Comparison of ENCODE assay signal across 8 cellular contexts in genomic region chr7:140640727-140641531, GRCh38. TPM values are rescaled to one million over a fixed set of nuclear protein-coding genes. Genes with fewer than 3 reads are reported as not detected.
A peak's percentile ranks its signal among the peaks of the same experiment; 100 is the strongest.
DNase-seq lines count a peak whose midpoint lies in the region; ATAC-seq and TF ChIP-seq lines count a peak whose summit lies in the region.

A gene with protein sequence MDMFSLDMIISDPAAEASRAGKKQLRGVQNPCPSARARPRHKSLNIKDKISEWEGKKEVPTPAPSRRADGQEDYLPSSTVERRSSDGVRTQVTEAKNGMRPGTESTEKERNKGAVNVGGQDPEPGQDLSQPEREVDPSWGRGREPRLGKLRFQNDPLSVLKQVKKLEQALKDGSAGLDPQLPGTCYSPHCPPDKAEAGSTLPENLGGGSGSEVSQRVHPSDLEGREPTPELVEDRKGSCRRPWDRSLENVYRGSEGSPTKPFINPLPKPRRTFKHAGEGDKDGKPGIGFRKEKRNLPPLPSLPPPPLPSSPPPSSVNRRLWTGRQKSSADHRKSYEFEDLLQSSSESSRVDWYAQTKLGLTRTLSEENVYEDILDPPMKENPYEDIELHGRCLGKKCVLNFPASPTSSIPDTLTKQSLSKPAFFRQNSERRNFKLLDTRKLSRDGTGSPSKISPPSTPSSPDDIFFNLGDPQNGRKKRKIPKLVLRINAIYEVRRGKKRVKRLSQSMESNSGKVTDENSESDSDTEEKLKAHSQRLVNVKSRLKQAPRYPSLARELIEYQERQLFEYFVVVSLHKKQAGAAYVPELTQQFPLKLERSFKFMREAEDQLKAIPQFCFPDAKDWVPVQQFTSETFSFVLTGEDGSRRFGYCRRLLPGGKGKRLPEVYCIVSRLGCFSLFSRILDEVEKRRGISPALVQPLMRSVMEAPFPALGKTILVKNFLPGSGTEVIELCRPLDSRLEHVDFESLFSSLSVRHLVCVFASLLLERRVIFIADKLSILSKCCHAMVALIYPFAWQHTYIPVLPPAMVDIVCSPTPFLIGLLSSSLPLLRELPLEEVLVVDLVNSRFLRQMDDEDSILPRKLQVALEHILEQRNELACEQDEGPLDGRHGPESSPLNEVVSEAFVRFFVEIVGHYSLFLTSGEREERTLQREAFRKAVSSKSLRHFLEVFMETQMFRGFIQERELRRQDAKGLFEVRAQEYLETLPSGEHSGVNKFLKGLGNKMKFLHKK (minus strand): TSS chr7:140640813. CDS start chr7:140602397, 38,416 bp downstream.

- DNase-seq in CD8-positive, alpha-beta T cell = peak in 1 of 7 experiments; percentile 13
- DNase-seq in LNCaP clone FGC (ENCODE audit: low read depth) (no peak), fibroblast of the conjunctiva (ENCODE audit: low read depth) (peak; percentile 47)
- DNase-seq in activated CD8-positive, alpha-beta T cell treated with anti-CD3 and anti-CD28 coated beads, Interleukin-2, amount 10 ng/mL, durations not matched to agents 7 days and 5 days = no peak
- no peak for DNase-seq in activated CD4-positive, CD25-positive, alpha-beta regulatory T cell (lab: John Stamatoyannopoulos, UW)

- CTCF ChIA-PET in CD8-positive, alpha-beta T cell (lab: Charles Lee) = interaction anchor here (3.1 kb wide), 1 partner anchor 12 kb away, joined by 18 read pairs; no protein-coding TSS in a partner anchor
- CTCF ChIA-PET in activated CD8-positive, alpha-beta T cell treated with anti-CD3 and anti-CD28 coated beads, Interleukin-2, amount 10 ng/mL, durations not matched to agents 7 days and 5 days (lab: Charles Lee) = interaction anchor here (1.5 kb wide), 1 partner anchor 13 kb away, joined by 4 read pairs; no protein-coding TSS in a partner anchor

- peaks cover 18% of the 10 kb centered on the region for H3K4me1 Mint-ChIP-seq in CD8-positive, alpha-beta T cell (ENCODE audit: low read depth)
- peaks cover 16% of the 10 kb centered on the region for H3K4me1 Mint-ChIP-seq in activated CD8-positive, alpha-beta T cell treated with anti-CD3 and anti-CD28 coated beads, Interleukin-2, amount 10 ng/mL, durations not matched to agents 7 days and 5 days (ENCODE audit: low read depth)

- no peak for TF ChIP-seq CTCF in CD8-positive, alpha-beta T cell (IDR thresholded peaks at IDR 0.05)
- TF ChIP-seq CTCF in LNCaP clone FGC (IDR thresholded peaks at IDR 0.05; ENCODE audit: control insufficient read depth, extremely low read depth, insufficient read depth) = no peak

- no peaks in the 10 kb centered on the region for H3K36me3 ChIP-seq in CD8-positive, alpha-beta T cell (ENCODE audit: insufficient read depth, low read length)
- H3K36me3 ChIP-seq in muscle layer of duodenum (ENCODE audit: control insufficient read depth in 1 of 2, insufficient read depth in 2 of 2, low read length in 2 of 2) (no peaks in the 10 kb centered on the region), urinary bladder (ENCODE audit: insufficient read depth) (no peaks in the 10 kb centered on the region)

- H3K27ac Mint-ChIP-seq in CD8-positive, alpha-beta T cell = no peak within 1 kb of the TSS
- H3K27ac Mint-ChIP-seq in activated CD8-positive, alpha-beta T cell treated with anti-CD3 and anti-CD28 coated beads, Interleukin-2, amount 10 ng/mL, durations not matched to agents 7 days and 5 days = no peak within 1 kb of the TSS

- H3K36me3 Mint-ChIP-seq in CD8-positive, alpha-beta T cell = no peaks in the 10 kb centered on the region
- no peaks in the 10 kb centered on the region for H3K36me3 Mint-ChIP-seq in activated CD8-positive, alpha-beta T cell treated with anti-CD3 and anti-CD28 coated beads, Interleukin-2, amount 10 ng/mL, durations not matched to agents 7 days and 5 days (ENCODE audit: low read depth)

- no peak within 1 kb of the TSS for H3K27ac ChIP-seq in CD8-positive, alpha-beta T cell (ENCODE audit: low read depth, low read length)
- H3K27ac ChIP-seq in muscle layer of duodenum (ENCODE audit: low read length) = peak within 1 kb of the TSS; percentile 71
- H3K27ac ChIP-seq in urinary bladder (ENCODE audit: low read depth) = peak within 1 kb of the TSS; percentile 74

- peaks cover 22% of the 10 kb centered on the region for H3K27me3 ChIP-seq in CD8-positive, alpha-beta T cell (ENCODE audit: insufficient read depth, low read length)
- no peaks in the 10 kb centered on the region for H3K27me3 ChIP-seq in muscle layer of duodenum (ENCODE audit: low read depth, low read length)

- ATAC-seq in CD8-positive, alpha-beta T cell = peak; percentile 29
- ATAC-seq in activated CD8-positive, alpha-beta T cell treated with anti-CD3 and anti-CD28 coated beads, Interleukin-2, amount 10 ng/mL, durations not matched to agents 7 days and 5 days = peak; percentile 37
- ATAC-seq in HG03378 (IDR thresholded peaks at IDR 0.05; ENCODE audit: unreplicated experiment) = no peak

- WGBS in urinary bladder = 3% methylated on average over 79 of the region's 79 CpGs

- POLR2A ChIA-PET in CD8-positive, alpha-beta T cell (lab: Charles Lee) = no interaction called here
- POLR2A ChIA-PET in activated CD8-positive, alpha-beta T cell treated with anti-CD3 and anti-CD28 coated beads, Interleukin-2, amount 10 ng/mL, durations not matched to agents 7 days and 5 days (lab: Charles Lee) = no interaction called here

- H3K4me3 Mint-ChIP-seq in CD8-positive, alpha-beta T cell = peak within 1 kb of the TSS; percentile 88
- peak within 1 kb of the TSS; percentile 53 for H3K4me3 Mint-ChIP-seq in activated CD8-positive, alpha-beta T cell treated with anti-CD3 and anti-CD28 coated beads, Interleukin-2, amount 10 ng/mL, durations not matched to agents 7 days and 5 days

- peaks cover 56% of the 10 kb centered on the region for H3K27me3 Mint-ChIP-seq in CD8-positive, alpha-beta T cell (ENCODE audit: low read depth)
- peaks cover 56% of the 10 kb centered on the region for H3K27me3 Mint-ChIP-seq in activated CD8-positive, alpha-beta T cell treated with anti-CD3 and anti-CD28 coated beads, Interleukin-2, amount 10 ng/mL, durations not matched to agents 7 days and 5 days (ENCODE audit: low read depth)

- H3K4me3 ChIP-seq in CD8-positive, alpha-beta T cell (ENCODE audit: low read depth, low read length) = peak within 1 kb of the TSS; percentile 39
- H3K4me3 ChIP-seq in LNCaP clone FGC (ENCODE audit: low read depth, low read length) = peak within 1 kb of the TSS; percentile 35
- H3K4me3 ChIP-seq in muscle layer of duodenum (ENCODE audit: low read depth in 1 of 2, low read length in 2 of 2) = peak within 1 kb of the TSS; percentile 55 to 81
- H3K4me3 ChIP-seq in urinary bladder (ENCODE audit: low read depth, low read length) = peak within 1 kb of the TSS; percentile 75

- H3K9me3 Mint-ChIP-seq in CD8-positive, alpha-beta T cell = no peaks in the 10 kb centered on the region
- H3K9me3 Mint-ChIP-seq in activated CD8-positive, alpha-beta T cell treated with anti-CD3 and anti-CD28 coated beads, Interleukin-2, amount 10 ng/mL, durations not matched to agents 7 days and 5 days (ENCODE audit: insufficient read depth) = no peaks in the 10 kb centered on the region

- intact Hi-C loops in CD8-positive, alpha-beta T cell (cut with DNase I, micrococcal nuclease) = no loop called here

- H3K9me3 ChIP-seq in CD8-positive, alpha-beta T cell (ENCODE audit: low read length) = no peaks in the 10 kb centered on the region
- no peaks in the 10 kb centered on the region for H3K9me3 ChIP-seq in muscle layer of duodenum (ENCODE audit: control insufficient read depth in 1 of 2, low read length in 2 of 2)

- H3K4me1 ChIP-seq in CD8-positive, alpha-beta T cell (ENCODE audit: insufficient read depth, low read length) = peaks cover 16% of the 10 kb centered on the region
- peaks cover 3 to 28% of the 10 kb centered on the region in 2 donors for H3K4me1 ChIP-seq in muscle layer of duodenum (ENCODE audit: control insufficient read depth in 1 of 2, insufficient read depth in 2 of 2, low read length in 2 of 2)
- H3K4me1 ChIP-seq in urinary bladder (ENCODE audit: insufficient read depth) = no peaks in the 10 kb centered on the region

RNA-seq across cellular contexts. Expression of the gene that starts here (rescaled TPM):
- total RNA-seq in CD8-positive, alpha-beta T cell = under 1 TPM in 1 of 2 experiments, not detected in 1; 0.27 TPM
- not detected for total RNA-seq in activated CD8-positive, alpha-beta T cell treated with anti-CD3 and anti-CD28 coated beads, Interleukin-2, amount 10 ng/mL, durations not matched to agents 7 days and 5 days
- 34.4 TPM for total RNA-seq in urinary bladder
- polyA plus RNA-seq in urinary bladder = 16.9 TPM

Comparison
In these comparisons a context has a peak if more than half of its experiments do, and no peak if none do; other contexts are left out.
1. RNA of the gene that starts here (total RNA-seq): 34.4 TPM in urinary bladder (single experiment); 0.27 TPM in CD8-positive, alpha-beta T cell and not detected in activated CD8-positive, alpha-beta T cell treated with anti-CD3 and anti-CD28 coated beads, Interleukin-2, amount 10 ng/mL, durations not matched to agents 7 days and 5 days; every median in the first group is over 10 times any median in the second.
2. Peak in ATAC-seq and H3K4me3 ChIP-seq in CD8-positive, alpha-beta T cell; RNA of the gene not detected or under 1 TPM.
3. Peak in ATAC-seq in activated CD8-positive, alpha-beta T cell treated with anti-CD3 and anti-CD28 coated beads, Interleukin-2, amount 10 ng/mL, durations not matched to agents 7 days and 5 days; RNA of the gene not detected or under 1 TPM.
4. Peak in every context shown above with its lines, with median percentiles within 50 percentile points of each other: H3K4me3 ChIP-seq.